In the genomic region with DNA sequence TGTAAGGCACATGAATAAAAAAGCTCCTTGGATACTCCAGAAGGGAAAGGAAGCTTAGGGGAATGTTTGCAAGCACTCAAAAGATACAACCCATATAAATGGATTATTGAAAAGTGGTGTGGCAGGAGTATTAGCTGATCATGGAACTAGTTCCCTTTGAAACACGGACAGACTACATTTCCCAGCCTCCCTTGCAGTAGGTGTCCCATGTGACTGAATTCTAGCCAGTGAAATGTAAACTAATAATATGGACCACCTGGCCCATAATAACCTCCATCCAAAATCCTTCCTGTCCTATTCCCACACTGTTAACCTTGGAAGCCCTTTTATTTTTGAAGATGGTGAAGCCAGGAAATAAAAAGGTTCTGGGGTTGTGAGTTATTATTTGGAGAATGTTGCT, we compare ENCODE assay signal across 1 cellular context.
TF ChIP-seq lines count a peak whose summit lies in the region.

No MANE protein-coding gene starts in this region.

TF ChIP-seq in H1, 55 proteins besides CTCF, POLR2A, EP300 and RAD21:
- TF ChIP-seq TEAD4 (IDR thresholded peaks at IDR 0.05; ENCODE audit: low read depth, low read length) (no peak), POLR2AphosphoS5 (IDR thresholded peaks at IDR 0.05; ENCODE audit: low read depth, low read length) (no peak), USF2 (IDR thresholded peaks at IDR 0.05; ENCODE audit: low read length) (peak; percentile 82), ATF3 (IDR thresholded peaks at IDR 0.05; ENCODE audit: insufficient read depth, low read depth, low read length) (peak; percentile 65; the same call in 1 of the 2 replicates), ASH2L (IDR thresholded peaks at IDR 0.05; ENCODE audit: low read length) (no peak), CTBP2 (IDR thresholded peaks at IDR 0.05; ENCODE audit: borderline replicate concordance, insufficient read depth, insufficient read length, low read length) (no peak), NANOG (IDR thresholded peaks at IDR 0.05; ENCODE audit: insufficient read depth, low read depth, low read length, poor library complexity, severe bottlenecking) (no peak), SIN3A (conservative IDR thresholded peaks at IDR 0.05 in 1 of 2, IDR thresholded peaks at IDR 0.05 in 1 of 2; ENCODE audit: low read depth in 1 of 2, low read length in 2 of 2) (no peak), EZH2 (IDR thresholded peaks at IDR 0.05; ENCODE audit: low read depth, low read length, severe bottlenecking) (no peak), SIX5 (IDR thresholded peaks at IDR 0.05; ENCODE audit: low read depth, low read length) (peak; percentile 63)
